8 cellular contexts compared by ENCODE assay signal in genomic region chr1:201461193-201461657, GRCh38. TPM values are rescaled to one million over a fixed set of nuclear protein-coding genes. Genes with fewer than 3 reads are reported as not detected.
A peak's percentile ranks its signal among the peaks of the same experiment; 100 is the strongest.
DNase-seq lines count a peak whose midpoint lies in the region; ATAC-seq and TF ChIP-seq lines count a peak whose summit lies in the region.

No MANE protein-coding gene starts in this region.

- H3K27ac ChIP-seq in gastroesophageal sphincter, result peak overlapping the region; percentile 18 to 97 (median 78)

- TF ChIP-seq POLR2A in gastroesophageal sphincter (IDR thresholded peaks at IDR 0.05), result no peak

- no peak for TF ChIP-seq CTCF in gastroesophageal sphincter (IDR thresholded peaks at IDR 0.05)

- DNase-seq in ELF-1 (ENCODE audit: low read depth, low spot score) (peak; percentile 64), T1000 (lab: John Stamatoyannopoulos, UW) (peak; percentile 79), skeletal muscle cell (ENCODE audit: low read depth) (peak; percentile 96), NCI-H1105 treated with DMSO at 0.1 percent for 48 hours (lab: John Stamatoyannopoulos, UW) (no peak)
- no peak for DNase-seq in activated effector memory CD4-positive, alpha-beta T cell treated with anti-CD3 and anti-CD28 coated beads, Interleukin-2, amount 50 U/mL, for 16 hours

- H3K27me3 ChIP-seq in gastroesophageal sphincter, result no peaks in the 10 kb centered on the region

- TF ChIP-seq EP300 in gastroesophageal sphincter (IDR thresholded peaks at IDR 0.05), result no peak

- peak; percentile 81 for ATAC-seq in gastroesophageal sphincter
- ATAC-seq in GM21390 (IDR thresholded peaks at IDR 0.05; ENCODE audit: unreplicated experiment), result no peak
- no peak for ATAC-seq in GM21529 (IDR thresholded peaks at IDR 0.05; ENCODE audit: unreplicated experiment)

- peaks cover 5 to 77% (median 19%) of the 10 kb centered on the region in 3 donors for H3K4me1 ChIP-seq in gastroesophageal sphincter

- H3K4me3 ChIP-seq in gastroesophageal sphincter (no peak overlapping the region), skeletal muscle cell (ENCODE audit: low read depth, low read length) (no peak overlapping the region)

- no peaks in the 10 kb centered on the region for H3K9me3 ChIP-seq in gastroesophageal sphincter

- peaks cover 0 to 22% of the 10 kb centered on the region in 2 donors for H3K36me3 ChIP-seq in gastroesophageal sphincter

- 65 to 92% methylated on average over 2 to 5 of the region's 5 CpGs for WGBS in gastroesophageal sphincter (ENCODE audit: low coverage in 1 of 2), 2 donors

RNA-seq across cellular contexts. Expression of gene PHLDA3, which starts 7.8 kb away (rescaled TPM):
- 100 to 1,000 TPM in 1 of 4 donors, 10 to 100 TPM in 3; 69.2 to 153 (median 84.7) TPM for total RNA-seq in gastroesophageal sphincter

RNA-seq across cellular contexts. Expression of gene TNNI1, which starts 39.7 kb away (rescaled TPM):
- not detected for total RNA-seq in gastroesophageal sphincter

RNA-seq across cellular contexts. Expression of gene CSRP1, which starts 45.7 kb away (rescaled TPM):
- 1,000 to 10,000 TPM; 4,484 to 9,179 (median 5,319) TPM for total RNA-seq in gastroesophageal sphincter

Comparison
In these comparisons a context has a peak if more than half of its experiments do, and no peak if none do; other contexts are left out.
1. DNase-seq: peak in ELF-1 (single experiment), T1000 (single experiment) and skeletal muscle cell (single experiment); none in activated effector memory CD4-positive, alpha-beta T cell treated with anti-CD3 and anti-CD28 coated beads, Interleukin-2, amount 50 U/mL, for 16 hours (single experiment) and NCI-H1105 treated with DMSO at 0.1 percent for 48 hours (single experiment).